11 cellular contexts compared by ENCODE assay signal in genomic region chr16:81568749-81569087, GRCh38.
DNase-seq lines count a peak whose midpoint lies in the region; ATAC-seq and TF ChIP-seq lines count a peak whose summit lies in the region.
"Had no signal": no experiment of that assay in that cellular context is flagged by ENCODE, and none has a peak within 500 bp of the region (broad histone marks: within the 10 kb centered on the region; RNA-seq: fewer than 3 reads in every experiment).

No MANE protein-coding gene starts in this region.

- CTCF ChIA-PET in AG04450 (lab: Charles Lee): interaction anchor here (1.3 kb wide), 1 partner anchor 128 kb away, joined by 3 read pairs; no protein-coding TSS in a partner anchor
- CTCF ChIA-PET in CD8-positive, alpha-beta T cell (lab: Charles Lee): no interaction called here

- H3K27ac Mint-ChIP-seq in CD8-positive, alpha-beta T cell: peak overlapping the region; percentile 30
- H3K27ac Mint-ChIP-seq in activated naive CD8-positive, alpha-beta T cell treated with anti-CD3 and anti-CD28 coated beads for 36 hours: peak overlapping the region; percentile 66
- H3K27ac Mint-ChIP-seq in nephron: peak overlapping the region; percentile 38 to 65 (median 43)

- peak overlapping the region; percentile 39 for H3K27ac ChIP-seq in AG04450 (ENCODE audit: low read depth, low read length)
- no peak overlapping the region for H3K27ac ChIP-seq in CD8-positive, alpha-beta T cell (ENCODE audit: low read depth, low read length)

- no peak for TF ChIP-seq CTCF in AG04450 (IDR thresholded peaks at IDR 0.05; ENCODE audit: low read depth, low read length)
- no peak for TF ChIP-seq CTCF in CD8-positive, alpha-beta T cell (IDR thresholded peaks at IDR 0.05)
- no peak for TF ChIP-seq CTCF in nephron (IDR thresholded peaks at IDR 0.05; ENCODE audit: unreplicated experiment in 3 of 3)

- H3K9me3 ChIP-seq in AG04450 (ENCODE audit: control insufficient read depth, insufficient read depth, low read length): no peaks in the 10 kb centered on the region; the same call in 1 of the 2 replicates
- H3K9me3 ChIP-seq in CD8-positive, alpha-beta T cell (ENCODE audit: low read length): no peaks in the 10 kb centered on the region

- no peak for DNase-seq in AG04450 (ENCODE audit: low read depth, low spot score)
- DNase-seq in CD8-positive, alpha-beta T cell: no peak
- no peak for DNase-seq in activated naive CD8-positive, alpha-beta T cell treated with anti-CD3 and anti-CD28 coated beads for 36 hours
- DNase-seq in NCI-H1092 treated with DMSO at 0.1 percent for 48 hours (lab: John Stamatoyannopoulos, UW): no peak
- DNase-seq in cerebellar nuclear complex (lab: John Stamatoyannopoulos, UW): no peak
- DNase-seq: effector CD8-positive, alpha-beta T cell; islet precursor cell; NCI-H1105; stimulated activated naive B cell treated with anti-CD40 and anti-IgM and Interleukin-4, amounts not matched to agents 10 μg/mL and 1 μg/mL and 100 μg/mL, for 72 hours had no signal

- H3K27me3 Mint-ChIP-seq in CD8-positive, alpha-beta T cell (ENCODE audit: low read depth): no peaks in the 10 kb centered on the region
- no peaks in the 10 kb centered on the region for H3K27me3 Mint-ChIP-seq in activated naive CD8-positive, alpha-beta T cell treated with anti-CD3 and anti-CD28 coated beads for 36 hours
- no peaks in the 10 kb centered on the region for H3K27me3 Mint-ChIP-seq in nephron (ENCODE audit: low read depth)
- H3K27me3 Mint-ChIP-seq: stimulated activated naive B cell treated with anti-CD40 and anti-IgM and Interleukin-4, amounts not matched to agents 10 μg/mL and 1 μg/mL and 100 μg/mL, for 72 hours had no signal

- no peak overlapping the region for H3K4me3 Mint-ChIP-seq in CD8-positive, alpha-beta T cell
- peak overlapping the region; percentile 42 for H3K4me3 Mint-ChIP-seq in activated naive CD8-positive, alpha-beta T cell treated with anti-CD3 and anti-CD28 coated beads for 36 hours
- no peak overlapping the region for H3K4me3 Mint-ChIP-seq in nephron
- H3K4me3 Mint-ChIP-seq: stimulated activated naive B cell treated with anti-CD40 and anti-IgM and Interleukin-4, amounts not matched to agents 10 μg/mL and 1 μg/mL and 100 μg/mL, for 72 hours had no signal

- H3K4me1 Mint-ChIP-seq in CD8-positive, alpha-beta T cell (ENCODE audit: low read depth): peaks cover 29% of the 10 kb centered on the region
- peaks cover 26% of the 10 kb centered on the region for H3K4me1 Mint-ChIP-seq in activated naive CD8-positive, alpha-beta T cell treated with anti-CD3 and anti-CD28 coated beads for 36 hours
- H3K4me1 Mint-ChIP-seq in nephron: peaks cover 38% of the 10 kb centered on the region

- no peaks in the 10 kb centered on the region for H3K4me1 ChIP-seq in CD8-positive, alpha-beta T cell (ENCODE audit: insufficient read depth, low read length)

- H3K36me3 Mint-ChIP-seq in CD8-positive, alpha-beta T cell: peaks cover 8% of the 10 kb centered on the region
- H3K36me3 Mint-ChIP-seq in activated naive CD8-positive, alpha-beta T cell treated with anti-CD3 and anti-CD28 coated beads for 36 hours: peaks cover 2% of the 10 kb centered on the region
- no peaks in the 10 kb centered on the region for H3K36me3 Mint-ChIP-seq in nephron (ENCODE audit: low read depth)

- H3K27me3 ChIP-seq in AG04450 (ENCODE audit: control insufficient read depth, insufficient read depth, low read length): no peaks in the 10 kb centered on the region
- no peaks in the 10 kb centered on the region for H3K27me3 ChIP-seq in CD8-positive, alpha-beta T cell (ENCODE audit: insufficient read depth, low read length)

- no peaks in the 10 kb centered on the region for H3K9me3 Mint-ChIP-seq in CD8-positive, alpha-beta T cell
- no peaks in the 10 kb centered on the region for H3K9me3 Mint-ChIP-seq in activated naive CD8-positive, alpha-beta T cell treated with anti-CD3 and anti-CD28 coated beads for 36 hours
- no peaks in the 10 kb centered on the region for H3K9me3 Mint-ChIP-seq in nephron

- no peak overlapping the region for H3K4me3 ChIP-seq in AG04450 (ENCODE audit: low read depth, low read length)
- H3K4me3 ChIP-seq in CD8-positive, alpha-beta T cell (ENCODE audit: low read depth, low read length): no peak overlapping the region

- POLR2A ChIA-PET in AG04450 (lab: Yijun Ruan, JAX): interaction anchor here (1.2 kb wide), 1 partner anchor 15 kb away, joined by 3 read pairs; no protein-coding TSS in a partner anchor
- POLR2A ChIA-PET in CD8-positive, alpha-beta T cell (lab: Charles Lee): interaction anchor here (0.9 kb wide), 1 partner anchor 123 kb away, joined by 3 read pairs; no protein-coding TSS in a partner anchor

- H3K36me3 ChIP-seq in CD8-positive, alpha-beta T cell (ENCODE audit: insufficient read depth, low read length): no peaks in the 10 kb centered on the region

- intact Hi-C loops in CD8-positive, alpha-beta T cell (cut with DNase I, micrococcal nuclease): no loop called here

- ATAC-seq in CD8-positive, alpha-beta T cell: no peak
- no peak for ATAC-seq in GM21515 (IDR thresholded peaks at IDR 0.05; ENCODE audit: unreplicated experiment)
